In genomic region chr14:68671899-68672298, GRCh38 we compare ENCODE assay signal across 1 cellular context.
TF ChIP-seq lines count a peak whose summit lies in the region.

No MANE protein-coding gene starts in this region.

TF ChIP-seq in GM12878, 131 proteins besides CTCF, POLR2A, EP300 and RAD21 (continued from another document):
- TF ChIP-seq ZNF687 (IDR thresholded peaks at IDR 0.05) (no peak), CEBPZ (IDR thresholded peaks at IDR 0.05; ENCODE audit: low read depth, low read length) (no peak), NFIC (IDR thresholded peaks at IDR 0.05; ENCODE audit: low read depth, low read length) (no peak), KAT2A (conservative IDR thresholded peaks at IDR 0.05; ENCODE audit: control insufficient read depth, low read depth, low read length) (no peak), MEF2A (IDR thresholded peaks at IDR 0.05; ENCODE audit: insufficient read depth, low read depth, low read length) (no peak), ZNF217 (IDR thresholded peaks at IDR 0.05) (no peak), REST (IDR thresholded peaks at IDR 0.05; ENCODE audit: low read depth, low read length) (no peak), CBX3 (IDR thresholded peaks at IDR 0.05; ENCODE audit: borderline replicate concordance, low read depth) (no peak), BRCA1 (IDR thresholded peaks at IDR 0.05; ENCODE audit: low read depth, low read length) (no peak)
